Comparison of ENCODE assay signal across 29 cellular contexts in the genomic region with DNA sequence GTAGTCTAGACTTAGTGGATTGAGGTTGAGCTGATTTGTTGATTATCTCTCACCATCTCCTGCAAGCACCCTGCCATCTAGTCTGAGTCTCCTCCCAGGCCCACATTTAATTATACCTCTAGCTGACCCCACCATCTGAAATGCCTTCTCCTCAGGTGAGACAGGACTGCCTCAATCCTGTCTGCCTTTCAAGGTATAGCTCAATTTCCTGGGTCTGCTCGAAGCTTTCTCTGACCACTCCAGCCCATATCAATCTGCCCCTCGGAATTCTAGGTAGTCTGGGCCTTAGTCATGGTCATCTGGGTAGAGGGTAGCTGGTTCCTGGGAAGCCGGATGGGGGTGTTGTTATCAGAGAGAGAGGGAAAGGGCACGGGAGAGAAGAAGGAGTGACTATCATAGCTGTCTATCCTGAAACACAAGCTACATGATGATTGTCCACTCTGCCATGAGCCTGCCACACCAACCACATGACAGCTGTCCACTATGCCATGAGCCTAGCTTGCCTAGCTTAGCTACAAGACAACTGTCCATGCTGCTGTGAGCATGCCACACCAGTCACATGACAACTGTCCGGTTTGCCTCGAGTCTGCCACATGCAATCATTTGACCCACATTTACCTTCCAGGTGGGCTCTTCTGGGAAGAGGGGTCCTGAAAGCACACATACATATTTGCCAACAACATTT. TPM values are rescaled to one million over a fixed set of nuclear protein-coding genes. Genes with fewer than 3 reads are reported as not detected.
"Had no signal": no experiment of that assay in that cellular context is flagged by ENCODE, and none has a peak within 500 bp of the region (broad histone marks: within the 10 kb centered on the region; RNA-seq: fewer than 3 reads in every experiment).

No MANE protein-coding gene starts in this region.

- H3K4me1 ChIP-seq: ascending aorta, breast epithelium, esophagus squamous epithelium, gastroesophageal sphincter had no signal

- ATAC-seq: activated T-cell treated with anti-CD3 and anti-CD28 coated beads, Interleukin-2, amount 50 U/mL, for 72 hours; effector memory CD8-positive, alpha-beta T cell; gastroesophageal sphincter; WTC11 had no signal

- H3K9me3 ChIP-seq: ascending aorta, breast epithelium, esophagus squamous epithelium, gastroesophageal sphincter had no signal

- H3K36me3 ChIP-seq: ascending aorta, breast epithelium, cardiac muscle cell, esophagus squamous epithelium, gastroesophageal sphincter had no signal

- H3K27me3 ChIP-seq: ascending aorta, breast epithelium, cardiac muscle cell, gastroesophageal sphincter had no signal

- H3K4me3 ChIP-seq: ascending aorta, breast epithelium, cardiac muscle cell, coronary artery, esophagus squamous epithelium, gastroesophageal sphincter had no signal

- H3K27ac ChIP-seq: ascending aorta, breast epithelium, cardiac muscle cell, coronary artery, epithelial cell of prostate, esophagus squamous epithelium, gastroesophageal sphincter, VCaP had no signal

- DNase-seq: activated CD4-positive, alpha-beta memory T cell treated with anti-CD3 and anti-CD28 coated beads, Interleukin-2, amount 10 ng/mL, durations not matched to agents 7 days and 5 days; activated CD4-positive, alpha-beta T cell treated with anti-CD3 and anti-CD28 coated beads for 1 hour; activated CD4-positive, alpha-beta T cell treated with anti-CD3 and anti-CD28 coated beads for 4 hours; activated CD4-positive, alpha-beta T cell treated with anti-CD3 and anti-CD28 coated beads, Interleukin-2, amount 10 ng/mL, durations not matched to agents 7 days and 5 days; activated CD4-positive, alpha-beta T cell treated with anti-CD3 and anti-CD28 coated beads, Interleukin-2, amount 50 U/mL, for 4 hours; activated CD8-positive, alpha-beta memory T cell treated with anti-CD3 and anti-CD28 coated beads, Interleukin-2, amount 50 U/mL, for 48 hours; activated gamma-delta T cell; activated naive CD4-positive, alpha-beta T cell; activated naive CD4-positive, alpha-beta T cell treated with anti-CD3 and anti-CD28 coated beads, Interleukin-2, amount 10 ng/mL, durations not matched to agents 7 days and 5 days; activated naive CD8-positive, alpha-beta T cell treated with anti-CD3 and anti-CD28 coated beads, Interleukin-2, amount 10 ng/mL, durations not matched to agents 7 days and 5 days; activated T-cell treated with anti-CD3 and anti-CD28 coated beads for 4 hours; activated T-cell treated with anti-CD3 and anti-CD28 coated beads, Interleukin-2, amount 50 U/mL, for 24 hours; activated T-cell treated with anti-CD3 and anti-CD28 coated beads, Interleukin-2, amount 50 U/mL, for 72 hours; effector CD4-positive, alpha-beta T cell; effector memory CD8-positive, alpha-beta T cell; esophagus squamous epithelium; foreskin melanocyte; T-helper 2 cell had no signal

RNA-seq across cellular contexts. Expression of gene NOS2, which starts 58.4 kb away (rescaled TPM):
- total RNA-seq: activated CD4-positive, alpha-beta memory T cell treated with anti-CD3 and anti-CD28 coated beads, Interleukin-2, amount 10 ng/mL, durations not matched to agents 7 days and 5 days; activated CD4-positive, alpha-beta T cell treated with anti-CD3 and anti-CD28 coated beads, Interleukin-2, amount 10 ng/mL, durations not matched to agents 7 days and 5 days; activated naive CD4-positive, alpha-beta T cell treated with anti-CD3 and anti-CD28 coated beads, Interleukin-2, amount 50 U/mL, for 72 hours; ascending aorta; fibroblast of villous mesenchyme had no signal
- polyA plus RNA-seq: fibroblast of lung had no signal
